ENCODE assay signal across 8 cellular contexts in the genomic region with DNA sequence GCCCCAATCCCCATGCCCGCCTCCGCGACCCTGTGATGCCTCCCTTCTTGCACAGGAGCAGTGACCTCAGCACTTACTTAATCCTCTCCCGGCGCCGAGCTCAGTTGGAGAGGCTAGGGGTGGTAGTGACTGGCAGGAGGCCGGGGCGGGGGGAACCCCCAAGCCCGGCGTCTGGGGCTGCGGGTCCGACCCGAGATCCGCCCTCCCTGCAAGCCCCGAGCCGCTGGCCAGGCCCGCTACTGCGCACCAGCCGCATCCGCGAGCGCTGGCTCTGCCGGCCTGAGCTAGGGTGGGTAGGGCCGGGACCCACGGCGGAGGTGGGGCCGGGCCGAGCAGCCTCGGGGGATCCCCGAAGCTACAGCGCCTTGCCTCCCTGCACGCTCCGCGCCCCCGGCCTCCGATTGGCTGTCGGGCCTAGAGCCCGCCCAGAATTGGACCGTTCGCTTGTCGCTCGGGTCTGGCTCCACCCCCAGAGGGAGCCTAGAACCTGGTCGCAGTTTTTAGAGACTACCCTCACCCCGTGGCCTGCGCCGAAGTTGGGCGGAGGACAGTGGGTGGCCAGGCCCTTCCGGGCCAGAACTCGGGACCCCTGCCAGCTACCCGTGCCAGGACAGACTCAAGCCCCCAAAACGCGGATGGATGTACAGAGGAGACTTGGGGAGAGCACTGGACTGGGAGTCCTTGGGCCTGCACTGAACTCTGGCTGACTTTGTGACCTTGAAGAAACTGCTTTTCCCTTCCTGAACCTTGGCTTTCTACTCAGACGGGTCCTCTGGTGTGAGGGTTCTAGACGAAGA. TPM values are rescaled to one million over a fixed set of nuclear protein-coding genes. Genes with fewer than 3 reads are reported as not detected.
A peak's percentile ranks its signal among the peaks of the same experiment; 100 is the strongest.
DNase-seq lines count a peak whose midpoint lies in the region; ATAC-seq lines count a peak whose summit lies in the region.

A gene (minus strand): TSS at position 362 of the 797 bp plus-strand sequence. CDS start 2,048 bp downstream, outside the sequence.

- peak within 1 kb of the TSS; percentile 99 for H3K4me3 Mint-ChIP-seq in activated naive CD4-positive, alpha-beta T cell treated with anti-CD3 and anti-CD28 coated beads, Interleukin-2, amount 10 ng/mL, durations not matched to agents 7 days and 5 days

- peak within 1 kb of the TSS; percentile 66 for H3K4me3 ChIP-seq in Jurkat, Clone E6-1 (ENCODE audit: low read length)

- H3K4me1 Mint-ChIP-seq in activated naive CD4-positive, alpha-beta T cell treated with anti-CD3 and anti-CD28 coated beads, Interleukin-2, amount 10 ng/mL, durations not matched to agents 7 days and 5 days, result peaks cover 68% of the 10 kb centered on the region

- CTCF ChIA-PET in activated naive CD4-positive, alpha-beta T cell treated with anti-CD3 and anti-CD28 coated beads, Interleukin-2, amount 10 ng/mL, durations not matched to agents 7 days and 5 days (lab: Charles Lee), result interaction anchor here (0.6 to 21.4 kb wide), 7 partner anchors 19 to 1095 kb away, joined by 3 to 753 read pairs (median 5); a partner anchor contains a TSS

- peak; percentile 81 for DNase-seq in DMS53 (lab: John Stamatoyannopoulos, UW)
- peak; percentile 85 for DNase-seq in Jurkat, Clone E6-1 (ENCODE audit: low read depth, low spot score)
- DNase-seq in SK-N-DZ (ENCODE audit: low spot score), result peak; percentile 83
- peak; percentile 98 for DNase-seq in activated naive CD4-positive, alpha-beta T cell treated with anti-CD3 and anti-CD28 coated beads, Interleukin-2, amount 10 ng/mL, durations not matched to agents 7 days and 5 days
- DNase-seq in globus pallidus (ENCODE audit: low spot score), result peak; percentile 89
- peak; percentile 39 to 94 (median 84) for DNase-seq in nucleus accumbens (lab: John Stamatoyannopoulos, UW)
- DNase-seq in superior temporal gyrus (ENCODE audit: extremely low spot score), result peak; percentile 92

- H3K9me3 Mint-ChIP-seq in activated naive CD4-positive, alpha-beta T cell treated with anti-CD3 and anti-CD28 coated beads, Interleukin-2, amount 10 ng/mL, durations not matched to agents 7 days and 5 days, result no peaks in the 10 kb centered on the region

- peak within 1 kb of the TSS; percentile 92 for H3K27ac Mint-ChIP-seq in activated naive CD4-positive, alpha-beta T cell treated with anti-CD3 and anti-CD28 coated beads, Interleukin-2, amount 10 ng/mL, durations not matched to agents 7 days and 5 days

- peak; percentile 84 for ATAC-seq in GM21529 (IDR thresholded peaks at IDR 0.05; ENCODE audit: unreplicated experiment)

- no peaks in the 10 kb centered on the region for H3K27me3 Mint-ChIP-seq in activated naive CD4-positive, alpha-beta T cell treated with anti-CD3 and anti-CD28 coated beads, Interleukin-2, amount 10 ng/mL, durations not matched to agents 7 days and 5 days

- H3K36me3 Mint-ChIP-seq in activated naive CD4-positive, alpha-beta T cell treated with anti-CD3 and anti-CD28 coated beads, Interleukin-2, amount 10 ng/mL, durations not matched to agents 7 days and 5 days, result peaks cover 39% of the 10 kb centered on the region

RNA-seq across cellular contexts. Expression of the gene that starts here (rescaled TPM):
- 9.9 TPM for polyA plus RNA-seq in Jurkat, Clone E6-1 (2012; ENCODE audit: insufficient read depth, insufficient read length)
- 10.7 and 14.0 TPM in 2 replicates for polyA plus RNA-seq in SK-N-DZ (2014; cell fraction: cytosol; rRNA removed)
- 16.2 and 26.7 TPM in 2 replicates for polyA plus RNA-seq in SK-N-DZ (2014; cell fraction: nucleus; rRNA removed)

Comparison
In these comparisons a context has a peak if more than half of its experiments do, and no peak if none do; other contexts are left out.
1. Peak in every context shown above with its lines: DNase-seq, ATAC-seq and H3K4me3 ChIP-seq.